Comparison of ENCODE assay signal across 23 cellular contexts in the genomic region with DNA sequence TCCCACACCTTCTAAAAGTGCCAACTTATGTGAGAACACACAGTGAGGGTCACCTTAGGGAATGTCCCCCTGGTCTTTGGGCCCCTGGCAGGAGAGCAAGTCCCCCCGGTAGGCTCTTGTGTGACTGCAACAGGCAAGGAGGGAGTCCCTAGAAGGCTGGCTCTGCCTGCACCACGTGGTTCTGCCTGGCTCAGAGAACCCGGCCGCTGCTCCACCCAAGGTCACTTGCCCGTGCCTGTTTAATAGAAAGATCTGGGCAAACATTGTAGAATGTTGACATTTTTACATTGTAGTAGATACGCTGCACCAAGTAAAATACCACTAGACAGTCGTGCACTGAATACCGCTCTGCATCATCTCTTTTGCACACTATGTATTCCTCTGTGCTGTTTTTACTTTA. TPM values are rescaled to one million over a fixed set of nuclear protein-coding genes. Genes with fewer than 3 reads are reported as not detected.
DNase-seq lines count a peak whose midpoint lies in the region; TF ChIP-seq lines count a peak whose summit lies in the region.
"Had no signal": no experiment of that assay in that cellular context is flagged by ENCODE, and none has a peak within 500 bp of the region (broad histone marks: within the 10 kb centered on the region; RNA-seq: fewer than 3 reads in every experiment).

No MANE protein-coding gene starts in this region.

- 22% methylated on average over 8 of the region's 8 CpGs for WGBS in SK-N-SH (ENCODE audit: low lambda C conversion rate)
- 49% methylated on average over 7 of the region's 8 CpGs for WGBS in esophagus muscularis mucosa
- 26% methylated on average over 8 of the region's 8 CpGs for WGBS in prostate gland

- H3K36me3 ChIP-seq in SK-N-SH (replicated peaks in 1 of 2; ENCODE audit: control insufficient read depth in 1 of 2, insufficient read depth in 2 of 2, low read length in 1 of 2) (no peaks in the 10 kb centered on the region), esophagus muscularis mucosa (peaks cover 0 to under 1% (median 0%) of the 10 kb centered on the region in 4 donors), prostate gland (no peaks in the 10 kb centered on the region)
- H3K36me3 ChIP-seq: heart left ventricle, upper lobe of left lung had no signal

- H3K4me2 ChIP-seq in SK-N-SH: peak overlapping the region; percentile 36; the same call in 1 of the 2 replicates

- CTCF ChIA-PET in SK-N-SH (lab: Yijun Ruan, JAX): interaction anchor here (0.6 to 4.1 kb wide), 30 partner anchors 8 to 1238 kb away, joined by 3 to 107 read pairs (median 4); no protein-coding TSS in a partner anchor

- TF ChIP-seq POLR2A in esophagus muscularis mucosa (IDR thresholded peaks at IDR 0.05; ENCODE audit: low read depth) (no peak), prostate gland (IDR thresholded peaks at IDR 0.05) (no peak)

- in situ Hi-C loops in GM13976 (cut with MboI; ENCODE audit: low sequenced_read_pairs, unreplicated experiment): no loop called here

- H3K27ac ChIP-seq in SK-N-SH (ENCODE audit: low read depth in 2 of 2, low read length in 1 of 2) (no peak overlapping the region), esophagus muscularis mucosa (replicated peaks in 1 of 4) (peak overlapping the region in 1 of 4 donors; percentile 64), prostate gland (peak overlapping the region; percentile 0 to 20)
- H3K27ac ChIP-seq: heart left ventricle, skin epidermis, upper lobe of left lung had no signal

- no peaks in the 10 kb centered on the region for H4K20me1 ChIP-seq in SK-N-SH (ENCODE audit: insufficient read depth)

- H3K9ac ChIP-seq in SK-N-SH: no peak overlapping the region

- no peaks in the 10 kb centered on the region for H3K9me3 ChIP-seq in SK-N-SH
- H3K9me3 ChIP-seq in esophagus muscularis mucosa: no peaks in the 10 kb centered on the region
- H3K9me3 ChIP-seq in prostate gland: no peaks in the 10 kb centered on the region
- H3K9me3 ChIP-seq: heart left ventricle, upper lobe of left lung had no signal

- no peak for TF ChIP-seq CTCF in SK-N-SH (IDR thresholded peaks at IDR 0.05)
- TF ChIP-seq CTCF in esophagus muscularis mucosa (IDR thresholded peaks at IDR 0.05): no peak
- TF ChIP-seq CTCF in prostate gland (IDR thresholded peaks at IDR 0.05): no peak
- no peak for TF ChIP-seq CTCF in GM13976 (IDR thresholded peaks at IDR 0.05; ENCODE audit: borderline replicate concordance, control extremely low read depth, extremely low read depth, insufficient read depth, missing control alignments)

- POLR2A ChIA-PET in SK-N-SH (lab: Yijun Ruan, JAX): no interaction called here

- peaks cover 0 to 5% of the 10 kb centered on the region in 2 experiments; a peak in 2 of 4 replicates for H3K4me1 ChIP-seq in SK-N-SH (ENCODE audit: control insufficient read depth in 1 of 2, insufficient read depth in 2 of 2, low read depth in 1 of 2, low read length in 1 of 2)
- peaks cover 0 to 44% (median 20%) of the 10 kb centered on the region in 4 donors for H3K4me1 ChIP-seq in esophagus muscularis mucosa
- H3K4me1 ChIP-seq in prostate gland (replicated peaks): peaks cover 12% of the 10 kb centered on the region

- H3F3A ChIP-seq in SK-N-SH (replicated peaks; ENCODE audit: insufficient read depth): no peaks in the 10 kb centered on the region

- TF ChIP-seq RAD21 in SK-N-SH (IDR thresholded peaks at IDR 0.05; ENCODE audit: low read length): no peak

- peak overlapping the region; percentile 26; the same call in 1 of the 2 replicates for H2AFZ ChIP-seq in SK-N-SH (ENCODE audit: low read depth)

- intact Hi-C loops in esophagus muscularis mucosa (cut with DNase I): loop anchor here (5.0 kb wide), 1 partner anchor 474 kb away; no protein-coding TSS in a partner anchor
- intact Hi-C loops in prostate gland (cut with DNase I): no loop called here

- H3K27me3 ChIP-seq in SK-N-SH (ENCODE audit: insufficient read depth) (no peaks in the 10 kb centered on the region), esophagus muscularis mucosa (peaks cover 0 to 9% (median 0%) of the 10 kb centered on the region in 4 donors), prostate gland (replicated peaks; ENCODE audit: insufficient read depth) (no peaks in the 10 kb centered on the region)
- H3K27me3 ChIP-seq: upper lobe of left lung had no signal

- H3K4me3 ChIP-seq in SK-N-SH (ENCODE audit: low read depth in 2 of 2, low read length in 1 of 2) (peak overlapping the region in 1 of 2 experiments; percentile 45; a peak in 1 of 4 replicates), esophagus muscularis mucosa (no peak overlapping the region), prostate gland (no peak overlapping the region)
- H3K4me3 ChIP-seq: heart left ventricle, skin epidermis, upper lobe of left lung had no signal

- H3K79me2 ChIP-seq in SK-N-SH (ENCODE audit: insufficient read depth): no peaks in the 10 kb centered on the region

- H3K9me2 ChIP-seq in SK-N-SH: no peaks in the 10 kb centered on the region

- TF ChIP-seq EP300 in SK-N-SH (IDR thresholded peaks at IDR 0.05; ENCODE audit: borderline replicate concordance in 1 of 2, low read depth in 1 of 2, low read length in 1 of 2) (no peak), esophagus muscularis mucosa (IDR thresholded peaks at IDR 0.05) (no peak)

- peak in 2 of 3 experiments; percentile 25 to 55 for DNase-seq in NCI-H1417 (lab: John Stamatoyannopoulos, UW)
- no peak for DNase-seq in NCI-H1417 treated with DMSO at 0.1 percent for 48 hours (lab: John Stamatoyannopoulos, UW)
- peak; percentile 38 for DNase-seq in SK-N-SH
- peak; percentile 72 for DNase-seq in esophagus muscularis mucosa (ENCODE audit: extremely low spot score)
- peak; percentile 82 for DNase-seq in prostate gland (ENCODE audit: low spot score)
- DNase-seq in NAMALWA (ENCODE audit: low spot score): no peak
- DNase-seq in GM13976 (ENCODE audit: low spot score): no peak
- DNase-seq in NCI-H510A treated with DMSO at 0.1 percent for 48 hours (lab: John Stamatoyannopoulos, UW): no peak
- DNase-seq: GF-D8, left cardiac atrium, NCI-H510A, occipital lobe, upper lobe of left lung had no signal

TF ChIP-seq in SK-N-SH, 30 proteins besides CTCF, POLR2A, EP300 and RAD21 (continues in another document):
- TF ChIP-seq NFIC (IDR thresholded peaks at IDR 0.05; ENCODE audit: borderline replicate concordance): no peak
- TF ChIP-seq, protein P1, sequence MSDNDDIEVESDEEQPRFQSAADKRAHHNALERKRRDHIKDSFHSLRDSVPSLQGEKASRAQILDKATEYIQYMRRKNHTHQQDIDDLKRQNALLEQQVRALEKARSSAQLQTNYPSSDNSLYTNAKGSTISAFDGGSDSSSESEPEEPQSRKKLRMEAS (IDR thresholded peaks at IDR 0.05; ENCODE audit: low read depth): no peak
- TF ChIP-seq EZH2phosphoT487 (IDR thresholded peaks at IDR 0.05; ENCODE audit: borderline replicate concordance, low read depth): no peak
- TF ChIP-seq, protein P2, sequence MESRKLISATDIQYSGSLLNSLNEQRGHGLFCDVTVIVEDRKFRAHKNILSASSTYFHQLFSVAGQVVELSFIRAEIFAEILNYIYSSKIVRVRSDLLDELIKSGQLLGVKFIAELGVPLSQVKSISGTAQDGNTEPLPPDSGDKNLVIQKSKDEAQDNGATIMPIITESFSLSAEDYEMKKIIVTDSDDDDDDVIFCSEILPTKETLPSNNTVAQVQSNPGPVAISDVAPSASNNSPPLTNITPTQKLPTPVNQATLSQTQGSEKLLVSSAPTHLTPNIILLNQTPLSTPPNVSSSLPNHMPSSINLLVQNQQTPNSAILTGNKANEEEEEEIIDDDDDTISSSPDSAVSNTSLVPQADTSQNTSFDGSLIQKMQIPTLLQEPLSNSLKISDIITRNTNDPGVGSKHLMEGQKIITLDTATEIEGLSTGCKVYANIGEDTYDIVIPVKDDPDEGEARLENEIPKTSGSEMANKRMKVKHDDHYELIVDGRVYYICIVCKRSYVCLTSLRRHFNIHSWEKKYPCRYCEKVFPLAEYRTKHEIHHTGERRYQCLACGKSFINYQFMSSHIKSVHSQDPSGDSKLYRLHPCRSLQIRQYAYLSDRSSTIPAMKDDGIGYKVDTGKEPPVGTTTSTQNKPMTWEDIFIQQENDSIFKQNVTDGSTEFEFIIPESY (IDR thresholded peaks at IDR 0.05; ENCODE audit: borderline replicate concordance, low read depth): no peak
- TF ChIP-seq TCF12 (IDR thresholded peaks at IDR 0.05): no peak
- TF ChIP-seq POLR2AphosphoS5 (IDR thresholded peaks at IDR 0.05; ENCODE audit: low read depth, low read length): no peak
- no peak for TF ChIP-seq SMC3 (IDR thresholded peaks at IDR 0.05; ENCODE audit: low read depth, low read length)
- no peak for TF ChIP-seq SIN3A (IDR thresholded peaks at IDR 0.05; ENCODE audit: borderline replicate concordance, low read depth, low read length)
- TF ChIP-seq TEAD4 (IDR thresholded peaks at IDR 0.05; ENCODE audit: borderline replicate concordance, insufficient read depth): no peak
- TF ChIP-seq, protein P3, sequence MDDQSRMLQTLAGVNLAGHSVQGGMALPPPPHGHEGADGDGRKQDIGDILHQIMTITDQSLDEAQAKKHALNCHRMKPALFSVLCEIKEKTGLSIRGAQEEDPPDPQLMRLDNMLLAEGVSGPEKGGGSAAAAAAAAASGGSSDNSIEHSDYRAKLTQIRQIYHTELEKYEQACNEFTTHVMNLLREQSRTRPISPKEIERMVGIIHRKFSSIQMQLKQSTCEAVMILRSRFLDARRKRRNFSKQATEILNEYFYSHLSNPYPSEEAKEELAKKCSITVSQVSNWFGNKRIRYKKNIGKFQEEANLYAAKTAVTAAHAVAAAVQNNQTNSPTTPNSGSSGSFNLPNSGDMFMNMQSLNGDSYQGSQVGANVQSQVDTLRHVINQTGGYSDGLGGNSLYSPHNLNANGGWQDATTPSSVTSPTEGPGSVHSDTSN (IDR thresholded peaks at IDR 0.05): no peak
- TF ChIP-seq, protein P4, sequence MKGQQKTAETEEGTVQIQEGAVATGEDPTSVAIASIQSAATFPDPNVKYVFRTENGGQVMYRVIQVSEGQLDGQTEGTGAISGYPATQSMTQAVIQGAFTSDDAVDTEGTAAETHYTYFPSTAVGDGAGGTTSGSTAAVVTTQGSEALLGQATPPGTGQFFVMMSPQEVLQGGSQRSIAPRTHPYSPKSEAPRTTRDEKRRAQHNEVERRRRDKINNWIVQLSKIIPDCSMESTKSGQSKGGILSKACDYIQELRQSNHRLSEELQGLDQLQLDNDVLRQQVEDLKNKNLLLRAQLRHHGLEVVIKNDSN (IDR thresholded peaks at IDR 0.05; ENCODE audit: borderline replicate concordance, low read depth): no peak
- no peak for TF ChIP-seq YY1 (IDR thresholded peaks at IDR 0.05; ENCODE audit: low read depth)
- TF ChIP-seq ELF1 (IDR thresholded peaks at IDR 0.05): no peak
- TF ChIP-seq GABPA (IDR thresholded peaks at IDR 0.05; ENCODE audit: low read depth): no peak
- TF ChIP-seq GATA2 (CRISPR knock-in tag; IDR thresholded peaks at IDR 0.05): no peak
- no peak for TF ChIP-seq JUND (IDR thresholded peaks at IDR 0.05)

RNA-seq across cellular contexts. Expression of a gene that starts 21.9 kb away (rescaled TPM):
- polyA plus RNA-seq in SK-N-SH (2012; rRNA removed): 0.26 TPM in 1 of 2 replicates, not detected in the other
- 0.01 TPM in 2 replicates for polyA plus RNA-seq in SK-N-SH (2012; cell fraction: cytosol; rRNA removed)
- polyA plus RNA-seq in SK-N-SH (2012; cell fraction: nucleus; rRNA removed): 0.04 TPM in 1 of 2 replicates, not detected in the other
- 100 to 1,000 TPM in 1 of 4 donors, 10 to 100 TPM in 3; 10.3 to 103 (median 38.0) TPM for total RNA-seq in esophagus muscularis mucosa
- under 1 TPM in 1 of 2 donors, not detected in 1; 0.14 TPM for total RNA-seq in prostate gland
- total RNA-seq: A172; cardiac septum; CD8-positive, alpha-beta memory T cell; endothelial cell of umbilical vein; heart left ventricle; LHCN-M2; naive thymus-derived CD4-positive, alpha-beta T cell; renal cortical epithelial cell; subcutaneous adipose tissue had no signal
- polyA plus RNA-seq: CD8-positive, alpha-beta memory T cell; endothelial cell of umbilical vein; heart left ventricle; naive thymus-derived CD4-positive, alpha-beta T cell had no signal

Comparison
In these comparisons a context has a peak if more than half of its experiments do, and no peak if none do; other contexts are left out.
1. DNase-seq: peak in NCI-H1417 (2 of 3), SK-N-SH (single experiment), esophagus muscularis mucosa (single experiment) and prostate gland (single experiment); none in NCI-H1417 treated with DMSO at 0.1 percent for 48 hours (single experiment), NAMALWA (single experiment), GM13976 (single experiment) and NCI-H510A treated with DMSO at 0.1 percent for 48 hours (single experiment).
2. H3K27ac ChIP-seq: peak in prostate gland (2 of 2); none in SK-N-SH (0 of 2).
3. RNA of a gene that starts 21.9 kb away (total RNA-seq): 10.3 to 103 TPM in esophagus muscularis mucosa; 0.14 TPM in prostate gland; every median in the first group is over 4 times any median in the second.